ENCODE assay signal across 23 cellular contexts in genomic region chrX:119252716-119253115, GRCh38.
"Had no signal": no experiment of that assay in that cellular context is flagged by ENCODE, and none has a peak within 500 bp of the region (broad histone marks: within the 10 kb centered on the region; RNA-seq: fewer than 3 reads in every experiment).

No MANE protein-coding gene starts in this region.

- H3K9me3 ChIP-seq: adrenal gland, gastrocnemius medialis, heart left ventricle had no signal

- H3K27ac ChIP-seq: adrenal gland, coronary artery, dorsolateral prefrontal cortex, foreskin keratinocyte, gastrocnemius medialis, heart left ventricle, VCaP had no signal

- H3K4me3 ChIP-seq: adrenal gland, coronary artery, dorsolateral prefrontal cortex, gastrocnemius medialis, heart left ventricle had no signal

- DNase-seq: activated B cell treated with CpG ODN at 0.5 μM for 24 hours; activated CD4-positive, alpha-beta memory T cell treated with anti-CD3 and anti-CD28 coated beads for 36 hours; activated CD4-positive, alpha-beta T cell treated with anti-CD3 and anti-CD28 coated beads for 48 hours; activated CD4-positive, alpha-beta T cell treated with anti-CD3 and anti-CD28 coated beads, Interleukin-2, amount 50 U/mL, for 1 hour; activated effector memory CD4-positive, alpha-beta T cell treated with Interleukin-2 at 50 U/mL for 16 hours; activated gamma-delta T cell treated with Interleukin-2 at 50 U/mL for 16 hours; activated naive CD4-positive, alpha-beta T cell treated with anti-CD3 and anti-CD28 coated beads, Interleukin-2, amount 50 U/mL, for 16 hours; activated naive CD4-positive, alpha-beta T cell treated with Interleukin-2 at 50 U/mL for 16 hours; activated naive CD8-positive, alpha-beta T cell treated with anti-CD3 and anti-CD28 coated beads, Interleukin-2, amount 50 U/mL, for 24 hours; activated T-cell treated with anti-CD3 and anti-CD28 coated beads, Interleukin-2, amount 50 U/mL, for 4 hours; adrenal gland; amygdala; aorta; dorsolateral prefrontal cortex; effector memory CD4-positive, alpha-beta T cell; endodermal cell; foreskin keratinocyte; gastrocnemius medialis; glutamatergic neuron; heart left ventricle; T-helper 2 cell had no signal

- H3K4me1 ChIP-seq: adrenal gland, foreskin keratinocyte, gastrocnemius medialis, heart left ventricle had no signal

- H3K27me3 ChIP-seq: foreskin keratinocyte, gastrocnemius medialis had no signal

- H3K36me3 ChIP-seq: adrenal gland, gastrocnemius medialis had no signal
